26 cellular contexts compared by ENCODE assay signal in genomic region chr19:39916236-39916635, GRCh38. TPM values are rescaled to one million over a fixed set of nuclear protein-coding genes. Genes with fewer than 3 reads are reported as not detected.
A peak's percentile ranks its signal among the peaks of the same experiment; 100 is the strongest.
DNase-seq lines count a peak whose midpoint lies in the region; ATAC-seq, FAIRE-seq and TF ChIP-seq lines count a peak whose summit lies in the region.
"Had no signal": no experiment of that assay in that cellular context is flagged by ENCODE, and none has a peak within 500 bp of the region (broad histone marks: within the 10 kb centered on the region; RNA-seq: fewer than 3 reads in every experiment).

No MANE protein-coding gene starts in this region.

- ATAC-seq in HepG2, result no peak
- ATAC-seq in right lobe of liver, result no peak
- ATAC-seq in stimulated activated naive CD8-positive, alpha-beta T cell treated with anti-CD3 and anti-CD28 coated beads, Interleukin-15, amount 100 ng/mL, for 72 hours, result no peak
- no peak for ATAC-seq in GM21526 (IDR thresholded peaks at IDR 0.05; ENCODE audit: low FRiP score, unreplicated experiment)
- ATAC-seq: stimulated activated memory B cell treated with anti-CD40 and anti-IgM and Interleukin-4, amounts not matched to agents 10 μg/mL and 1 μg/mL and 100 μg/mL, for 72 hours had no signal

- H3K4me3 ChIP-seq in HepG2 (replicated peaks in 1 of 3; ENCODE audit: insufficient read depth in 1 of 3, low read depth in 2 of 3, low read length in 3 of 3) (no peak overlapping the region), right lobe of liver (no peak overlapping the region)
- H3K4me3 ChIP-seq: SJCRH30, uterus had no signal

- H3K79me2 ChIP-seq in HepG2 (ENCODE audit: insufficient read depth, low read length), result no peaks in the 10 kb centered on the region

- in situ Hi-C loops in HepG2 (cut with HindIII; ENCODE audit: extremely low pct_ligation_motif_present, low pct_unique_long_range_greater_than_20kb), result no loop called here
- in situ Hi-C loops in KBM-7 (cut with MboI; ENCODE audit: low pct_unique_long_range_greater_than_20kb, low sequenced_read_pairs), result no loop called here

- H3K27me3 ChIP-seq in HepG2 (ENCODE audit: control insufficient read depth in 1 of 2, insufficient read depth in 2 of 2, low read length in 2 of 2) (no peaks in the 10 kb centered on the region; a peak in 1 of 5 replicates), right lobe of liver (no peaks in the 10 kb centered on the region)
- H3K27me3 ChIP-seq: SJCRH30, uterus had no signal

- no peaks in the 10 kb centered on the region for H3K27me3 Mint-ChIP-seq in stimulated activated naive CD8-positive, alpha-beta T cell treated with anti-CD3 and anti-CD28 coated beads, Interleukin-15, amount 100 ng/mL, for 72 hours
- H3K27me3 Mint-ChIP-seq: stimulated activated memory B cell treated with anti-CD40 and anti-IgM and Interleukin-4, amounts not matched to agents 10 μg/mL and 1 μg/mL and 100 μg/mL, for 72 hours had no signal

- H2AFZ ChIP-seq in HepG2 (ENCODE audit: low read length), result no peak overlapping the region

- no peak overlapping the region for H3K4me2 ChIP-seq in HepG2 (ENCODE audit: low read depth, low read length)

- no peak for TF ChIP-seq RAD21 in HepG2 (CRISPR knock-in tag; IDR thresholded peaks at IDR 0.05)

- no TSS peak for BruUV-seq in HepG2 (replicated peaks; lab: Mats Ljungman, UMichigan)

- no peak for FAIRE-seq in HepG2 (lab: Jason Lieb, UNC)
- FAIRE-seq: astrocyte had no signal

- H4K20me1 ChIP-seq in HepG2 (ENCODE audit: insufficient read depth, low read length), result no peaks in the 10 kb centered on the region

- no peaks in the 10 kb centered on the region for H3K9me3 ChIP-seq in HepG2 (ENCODE audit: low read length)
- no peaks in the 10 kb centered on the region for H3K9me3 ChIP-seq in right lobe of liver
- H3K9me3 ChIP-seq: SJCRH30, uterus had no signal

- 16% methylated on average over 4 of the region's 5 CpGs for WGBS in HepG2 (ENCODE audit: low lambda C conversion rate)
- 50% methylated on average over 3 of the region's 5 CpGs for WGBS in right lobe of liver (ENCODE audit: insufficient coverage, low coverage, low lambda C conversion rate, missing lambda C conversion rate)

- POLR2A ChIA-PET in HepG2 (lab: Yijun Ruan, JAX), result no interaction called here

- TF ChIP-seq POLR2A in HepG2 (IDR thresholded peaks at IDR 0.05; ENCODE audit: insufficient read depth in 1 of 2, low read depth in 2 of 2, low read length in 2 of 2) (no peak), right lobe of liver (IDR thresholded peaks at IDR 0.05) (no peak)

- H3K4me1 ChIP-seq in HepG2 (ENCODE audit: insufficient read depth, low read length) (0 out of 2 replicates have a peak, but pooled peaks cover 8% of the 10 kb centered on the region), right lobe of liver (no peaks in the 10 kb centered on the region)
- H3K4me1 ChIP-seq: SJCRH30, uterus had no signal

- H3K36me3 ChIP-seq in HepG2 (replicated peaks in 1 of 2; ENCODE audit: control insufficient read depth in 1 of 2, insufficient read depth in 2 of 2, low read length in 2 of 2), result no peaks in the 10 kb centered on the region
- no peaks in the 10 kb centered on the region for H3K36me3 ChIP-seq in right lobe of liver
- H3K36me3 ChIP-seq: SJCRH30, uterus had no signal

- DNase-seq in HepG2 (ENCODE audit: low spot score) (no peak), right lobe of liver (no peak), NCI-H2171 (lab: John Stamatoyannopoulos, UW) (peak; percentile 70), iPS-NIHi7 (ENCODE audit: extremely low spot score) (peak; percentile 6), KBM-7 (no peak), C1 segment of cervical spinal cord (lab: John Stamatoyannopoulos, UW) (no peak)
- no peak for DNase-seq in stimulated activated naive CD8-positive, alpha-beta T cell treated with anti-CD3 and anti-CD28 coated beads, Interleukin-15, amount 100 ng/mL, for 72 hours
- DNase-seq: activated CD4-positive, alpha-beta T cell treated with anti-CD3 and anti-CD28 coated beads, Interleukin-2, amount 50 U/mL, for 4 hours; activated CD8-positive, alpha-beta memory T cell treated with anti-CD3 and anti-CD28 coated beads, Interleukin-2, amount 50 U/mL, for 4 hours; caudate nucleus; dermis blood vessel endothelial cell; HFFc6; hippocampal formation; NCI-H1092; NCI-H1694 treated with DMSO at 0.1 percent for 48 hours; NCI-H526 treated with DMSO at 0.1 percent for 48 hours; nephron progenitor cell; posterior cingulate gyrus; SJCRH30; stimulated activated CD4-positive, alpha-beta T cell treated with anti-CD3 and anti-CD28 coated beads, Interleukin-4, amount 100 ng/mL, for 24 hours; uterus had no signal

- intact Hi-C loops in HepG2 (cut with micrococcal nuclease; ENCODE audit: unreplicated experiment), result no loop called here
- intact Hi-C loops in right lobe of liver (cut with DNase I), result no loop called here

- H3K9ac ChIP-seq in HepG2 (ENCODE audit: insufficient read depth, low read depth, low read length), result no peak overlapping the region

- peaks cover 19% of the 10 kb centered on the region for H3K4me1 Mint-ChIP-seq in stimulated activated naive CD8-positive, alpha-beta T cell treated with anti-CD3 and anti-CD28 coated beads, Interleukin-15, amount 100 ng/mL, for 72 hours
- H3K4me1 Mint-ChIP-seq: nephron progenitor cell had no signal

- H3K4me3 Mint-ChIP-seq in stimulated activated naive CD8-positive, alpha-beta T cell treated with anti-CD3 and anti-CD28 coated beads, Interleukin-15, amount 100 ng/mL, for 72 hours, result no peak overlapping the region
- H3K4me3 Mint-ChIP-seq: activated T-helper 1 cell treated with anti-CD3 and anti-CD28 coated beads, Interleukin-12 subunit alpha, Interleukin-12 subunit beta, Interleukin-2, Interleukin-4 antibody, amounts not matched to agents 30 ng/mL and 10 ng/mL and 1 ng/mL, durations not matched to agents 14 hours and 24 hours and 36 hours; HFFc6; nephron progenitor cell; stimulated activated memory B cell treated with anti-CD40 and anti-IgM and Interleukin-4, amounts not matched to agents 10 μg/mL and 1 μg/mL and 100 μg/mL, for 72 hours had no signal

- TF ChIP-seq EP300 in HepG2 (IDR thresholded peaks at IDR 0.05; ENCODE audit: low read depth in 2 of 2, low read length in 2 of 2) (no peak), HepG2 (CRISPR knock-in tag; IDR thresholded peaks at IDR 0.05; ENCODE audit: borderline replicate concordance) (no peak)

- H3K27ac ChIP-seq in HepG2 (ENCODE audit: extremely low read length, insufficient read depth, low read length) (no peak overlapping the region), right lobe of liver (no peak overlapping the region)
- H3K27ac ChIP-seq: C4-2B, SJCRH30, uterus had no signal

- no peaks in the 10 kb centered on the region for H3K9me3 Mint-ChIP-seq in stimulated activated naive CD8-positive, alpha-beta T cell treated with anti-CD3 and anti-CD28 coated beads, Interleukin-15, amount 100 ng/mL, for 72 hours
- H3K9me3 Mint-ChIP-seq: activated T-helper 1 cell treated with anti-CD3 and anti-CD28 coated beads, Interleukin-12 subunit alpha, Interleukin-12 subunit beta, Interleukin-2, Interleukin-4 antibody, amounts not matched to agents 30 ng/mL and 10 ng/mL and 1 ng/mL, durations not matched to agents 14 hours and 24 hours and 36 hours; nephron progenitor cell; stimulated activated memory B cell treated with anti-CD40 and anti-IgM and Interleukin-4, amounts not matched to agents 10 μg/mL and 1 μg/mL and 100 μg/mL, for 72 hours had no signal

- H3K27ac Mint-ChIP-seq in stimulated activated naive CD8-positive, alpha-beta T cell treated with anti-CD3 and anti-CD28 coated beads, Interleukin-15, amount 100 ng/mL, for 72 hours, result peak overlapping the region; percentile 69 to 93
- H3K27ac Mint-ChIP-seq: activated T-helper 1 cell treated with anti-CD3 and anti-CD28 coated beads, Interleukin-12 subunit alpha, Interleukin-12 subunit beta, Interleukin-2, Interleukin-4 antibody, amounts not matched to agents 30 ng/mL and 10 ng/mL and 1 ng/mL, durations not matched to agents 14 hours and 24 hours and 36 hours; HFFc6; nephron progenitor cell; stimulated activated memory B cell treated with anti-CD40 and anti-IgM and Interleukin-4, amounts not matched to agents 10 μg/mL and 1 μg/mL and 100 μg/mL, for 72 hours had no signal

- CTCF ChIA-PET in HepG2 (lab: Yijun Ruan, JAX; ENCODE audit: low intra/inter-chr PET ratio, low total read pairs), result no interaction called here

- no peak for TF ChIP-seq CTCF in HepG2 (CRISPR knock-in tag; IDR thresholded peaks at IDR 0.05)
- no peak for TF ChIP-seq CTCF in right lobe of liver (IDR thresholded peaks at IDR 0.05)

RNA-seq across cellular contexts. Expression of gene FCGBP, which starts 18.2 kb away (rescaled TPM):
- total RNA-seq in HepG2 (2016; rRNA removed; fragmentation: Illumina TruSeq; extraction: Trizol), result 7.0 and 7.2 TPM in 2 replicates
- total RNA-seq in HepG2 (2016; cell fraction: cytosol; rRNA removed; fragmentation: Illumina TruSeq; extraction: Trizol; ENCODE audit: low read depth), result 1.8 and 1.9 TPM in 2 replicates
- 4.6 and 6.9 TPM in 2 replicates for total RNA-seq in HepG2 (2016; cell fraction: insoluble cytoplasmic fraction; rRNA removed; fragmentation: Illumina TruSeq; extraction: Trizol)
- 2.4 and 3.0 TPM in 2 replicates for total RNA-seq in HepG2 (2016; cell fraction: membrane; rRNA removed; fragmentation: Illumina TruSeq; extraction: Trizol)
- 8.3 and 8.8 TPM in 2 replicates for total RNA-seq in HepG2 (2016; cell fraction: nucleus; rRNA removed; fragmentation: Illumina TruSeq; extraction: Trizol)
- polyA plus RNA-seq in HepG2 (2011; rRNA removed), result 1.3 and 2.4 TPM in 2 replicates
- 1.5 and 2.4 TPM in 2 replicates for polyA plus RNA-seq in HepG2 (2011; cell fraction: cytosol; rRNA removed)
- 5.0 and 8.4 TPM in 2 replicates for polyA plus RNA-seq in HepG2 (2011; cell fraction: nucleus; rRNA removed)
- 3.0 and 7.8 TPM in 2 replicates for polyA plus RNA-seq in HepG2 (2012)
- 0.46 and 0.49 TPM in 2 replicates for polyA plus RNA-seq in HepG2 (2016; cell fraction: cytosol; fragmentation: Illumina TruSeq; extraction: Trizol; ENCODE audit: low read depth)
- polyA plus RNA-seq in HepG2 (2016; cell fraction: insoluble cytoplasmic fraction; fragmentation: Illumina TruSeq; extraction: Trizol; ENCODE audit: low read depth), result 4.1 and 5.1 TPM in 2 replicates
- 0.69 and 0.85 TPM in 2 replicates for polyA plus RNA-seq in HepG2 (2016; cell fraction: membrane; fragmentation: Illumina TruSeq; extraction: Trizol; ENCODE audit: low read depth)
- polyA plus RNA-seq in HepG2 (2016; cell fraction: nucleus; fragmentation: Illumina TruSeq; extraction: Trizol; ENCODE audit: insufficient read depth, low read depth), result 7.5 and 8.1 TPM in 2 replicates
- 0.49 and 29.4 TPM in 2 replicates for polyA minus RNA-seq in HepG2 (2011; rRNA and poly(A)+ RNA removed; ENCODE audit: low replicate concordance)
- 4.5 and 5.8 TPM in 2 replicates for polyA minus RNA-seq in HepG2 (2011; cell fraction: cytosol; rRNA and poly(A)+ RNA removed)
- polyA minus RNA-seq in HepG2 (2011; cell fraction: nucleus; rRNA and poly(A)+ RNA removed), result 8.8 and 9.8 TPM in 2 replicates
- 10 to 100 TPM in 1 of 6 experiments, 1 to 10 TPM in 5; 3.8 to 31.6 (median 3.9) TPM for total RNA-seq in right lobe of liver

RNA-seq across cellular contexts. Expression of gene PSMC4, which starts 54.7 kb away (rescaled TPM):
- 160 and 194 TPM in 2 replicates for total RNA-seq in HepG2 (2016; rRNA removed; fragmentation: Illumina TruSeq; extraction: Trizol)
- total RNA-seq in HepG2 (2016; cell fraction: cytosol; rRNA removed; fragmentation: Illumina TruSeq; extraction: Trizol; ENCODE audit: low read depth), result 22.9 and 24.6 TPM in 2 replicates
- 157 and 198 TPM in 2 replicates for total RNA-seq in HepG2 (2016; cell fraction: insoluble cytoplasmic fraction; rRNA removed; fragmentation: Illumina TruSeq; extraction: Trizol)
- 34.1 and 34.4 TPM in 2 replicates for total RNA-seq in HepG2 (2016; cell fraction: membrane; rRNA removed; fragmentation: Illumina TruSeq; extraction: Trizol)
- total RNA-seq in HepG2 (2016; cell fraction: nucleus; rRNA removed; fragmentation: Illumina TruSeq; extraction: Trizol), result 67.9 and 75.8 TPM in 2 replicates
- polyA plus RNA-seq in HepG2 (2011; rRNA removed), result 49.9 and 62.6 TPM in 2 replicates
- 45.6 and 54.0 TPM in 2 replicates for polyA plus RNA-seq in HepG2 (2011; cell fraction: cytosol; rRNA removed)
- polyA plus RNA-seq in HepG2 (2011; cell fraction: nucleus; rRNA removed), result 95.1 and 104 TPM in 2 replicates
- polyA plus RNA-seq in HepG2 (2012), result 67.0 and 85.8 TPM in 2 replicates
- 22.3 and 25.6 TPM in 2 replicates for polyA plus RNA-seq in HepG2 (2016; cell fraction: cytosol; fragmentation: Illumina TruSeq; extraction: Trizol; ENCODE audit: low read depth)
- polyA plus RNA-seq in HepG2 (2016; cell fraction: insoluble cytoplasmic fraction; fragmentation: Illumina TruSeq; extraction: Trizol; ENCODE audit: low read depth), result 207 and 220 TPM in 2 replicates
- 26.5 and 31.5 TPM in 2 replicates for polyA plus RNA-seq in HepG2 (2016; cell fraction: membrane; fragmentation: Illumina TruSeq; extraction: Trizol; ENCODE audit: low read depth)
- 112 and 115 TPM in 2 replicates for polyA plus RNA-seq in HepG2 (2016; cell fraction: nucleus; fragmentation: Illumina TruSeq; extraction: Trizol; ENCODE audit: insufficient read depth, low read depth)
- polyA minus RNA-seq in HepG2 (2011; rRNA and poly(A)+ RNA removed; ENCODE audit: low replicate concordance), result 51.8 and 59.0 TPM in 2 replicates
- polyA minus RNA-seq in HepG2 (2011; cell fraction: cytosol; rRNA and poly(A)+ RNA removed), result 28.8 and 34.9 TPM in 2 replicates
- 20.9 and 24.9 TPM in 2 replicates for polyA minus RNA-seq in HepG2 (2011; cell fraction: nucleus; rRNA and poly(A)+ RNA removed)
- total RNA-seq in right lobe of liver, result 100 to 1,000 TPM in 1 of 6 experiments, 10 to 100 TPM in 5; 40.0 to 106 (median 52.5) TPM

Comparison
In these comparisons a context has a peak if more than half of its experiments do, and no peak if none do; other contexts are left out.
1. DNase-seq: peak in NCI-H2171 (single experiment) and iPS-NIHi7 (single experiment); none in HepG2 (single experiment), right lobe of liver (0 of 3), stimulated activated naive CD8-positive, alpha-beta T cell treated with anti-CD3 and anti-CD28 coated beads, Interleukin-15, amount 100 ng/mL, for 72 hours (0 of 2), KBM-7 (single experiment) and C1 segment of cervical spinal cord (0 of 14).